ENCODE assay signal across 7 cellular contexts in the genomic region with DNA sequence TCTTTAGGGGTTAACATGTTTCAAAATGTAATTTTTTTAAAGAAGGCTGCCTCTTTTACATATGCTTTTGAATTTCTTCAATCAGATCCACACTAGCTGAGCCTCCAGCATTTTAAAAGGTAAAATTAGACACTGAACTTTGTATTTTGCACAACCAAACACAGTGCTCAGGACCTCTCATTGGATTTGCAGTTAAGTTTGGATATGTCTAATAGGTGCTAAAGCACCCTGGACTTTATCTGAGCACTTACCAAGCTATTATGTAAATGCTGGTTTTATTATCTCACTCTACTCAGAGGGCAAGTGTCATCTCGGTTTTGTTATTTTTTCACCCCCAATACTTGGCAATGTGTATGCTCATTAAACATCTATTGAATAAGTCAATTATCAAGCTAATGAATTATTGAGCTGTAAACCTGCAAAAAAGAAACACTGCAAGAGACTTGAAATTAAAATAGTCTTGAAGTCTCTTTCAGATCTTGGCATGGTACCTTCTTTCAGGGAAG.
"Had no signal": no experiment of that assay in that cellular context is flagged by ENCODE, and none has a peak within 500 bp of the region (broad histone marks: within the 10 kb centered on the region; RNA-seq: fewer than 3 reads in every experiment).

No MANE protein-coding gene starts in this region.

- H3K9ac ChIP-seq: KMS-11 had no signal

- DNase-seq: IMR-90, KBM-7, KG1 had no signal

- ATAC-seq: K562 had no signal

- H3K27ac ChIP-seq: HL-60, KMS-11 had no signal

- H3K4me2 ChIP-seq: KMS-11 had no signal

- H3K4me3 ChIP-seq: K562 had no signal

- FAIRE-seq: HTR-8/SVneo, K562 had no signal
